20 cellular contexts compared by ENCODE assay signal in the genomic region with DNA sequence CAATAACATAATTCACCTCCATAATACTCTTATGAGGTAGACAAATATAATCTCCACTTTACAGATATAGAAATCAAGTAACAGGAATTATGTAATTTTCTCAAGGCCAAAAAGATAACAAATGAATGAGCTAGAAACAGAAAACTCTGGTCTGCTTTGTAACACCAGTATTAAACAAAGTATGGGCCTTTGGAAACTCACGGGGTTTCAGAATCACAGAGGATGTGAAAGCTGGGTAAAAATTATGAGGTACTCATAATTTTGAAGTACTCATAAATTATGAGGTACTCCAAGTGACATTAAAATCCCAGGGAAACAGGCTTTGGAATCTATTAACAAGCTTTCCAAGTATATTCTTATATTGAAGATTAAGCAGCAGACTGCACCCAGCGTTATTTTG.
DNase-seq lines count a peak whose midpoint lies in the region; ATAC-seq and TF ChIP-seq lines count a peak whose summit lies in the region.
"Had no signal": no experiment of that assay in that cellular context is flagged by ENCODE, and none has a peak within 500 bp of the region (broad histone marks: within the 10 kb centered on the region; RNA-seq: fewer than 3 reads in every experiment).

No MANE protein-coding gene starts in this region.

- in situ Hi-C loops in GM13977 (cut with MboI; ENCODE audit: low pct_unique_long_range_greater_than_20kb, low sequenced_read_pairs, unreplicated experiment) = no loop called here
- in situ Hi-C loops in transverse colon (cut with MboI; ENCODE audit: low pct_ligation_motif_present in 1 of 4, low pct_unique_long_range_greater_than_20kb in 1 of 4, low sequenced_read_pairs in 3 of 4) = no loop called here

- CTCF ChIA-PET in activated CD4-positive, alpha-beta T cell treated with anti-CD3 and anti-CD28 coated beads for 36 hours (lab: Charles Lee) = interaction anchor here (1.3 to 4.0 kb wide), 9 partner anchors 11 to 99 kb away, joined by 3 to 15 read pairs (median 4); no protein-coding TSS in a partner anchor
- CTCF ChIA-PET in activated B cell treated with CpG ODN at 0.5 μM for 24 hours (lab: Charles Lee) = interaction anchor here (0.7 to 1.6 kb wide), 3 partner anchors 99 to 572 kb away, joined by 3 to 7 read pairs (median 3); no protein-coding TSS in a partner anchor

- H3K9me3 ChIP-seq in transverse colon = no peaks in the 10 kb centered on the region
- H3K9me3 ChIP-seq: ascending aorta, left ventricle myocardium inferior had no signal

- H3K4me3 ChIP-seq in transverse colon = no peak overlapping the region
- H3K4me3 ChIP-seq: ascending aorta, left ventricle myocardium inferior had no signal

- H3K9me3 Mint-ChIP-seq in activated CD4-positive, alpha-beta T cell treated with anti-CD3 and anti-CD28 coated beads for 36 hours (ENCODE audit: low read depth) = no peaks in the 10 kb centered on the region
- H3K9me3 Mint-ChIP-seq in activated B cell treated with CpG ODN at 0.5 μM for 24 hours = no peaks in the 10 kb centered on the region
- H3K9me3 Mint-ChIP-seq in immature natural killer cell = no peaks in the 10 kb centered on the region
- H3K9me3 Mint-ChIP-seq: central memory CD8-positive, alpha-beta T cell; mesothelial cell of epicardium had no signal

- H3K27me3 ChIP-seq in transverse colon = no peaks in the 10 kb centered on the region
- H3K27me3 ChIP-seq: ascending aorta had no signal

- no peak for TF ChIP-seq EP300 in transverse colon (IDR thresholded peaks at IDR 0.05; ENCODE audit: low read depth)

- no peaks in the 10 kb centered on the region for H3K27me3 Mint-ChIP-seq in activated CD4-positive, alpha-beta T cell treated with anti-CD3 and anti-CD28 coated beads for 36 hours
- no peaks in the 10 kb centered on the region for H3K27me3 Mint-ChIP-seq in activated B cell treated with CpG ODN at 0.5 μM for 24 hours
- no peaks in the 10 kb centered on the region for H3K27me3 Mint-ChIP-seq in immature natural killer cell (ENCODE audit: low read depth in 3 of 3)
- H3K27me3 Mint-ChIP-seq: central memory CD8-positive, alpha-beta T cell had no signal

- no peak for TF ChIP-seq CTCF in GM13977 (IDR thresholded peaks at IDR 0.05; ENCODE audit: extremely low read depth, insufficient read depth, missing control alignments)
- no peak for TF ChIP-seq CTCF in activated B cell treated with CpG ODN at 0.5 μM for 24 hours (IDR thresholded peaks at IDR 0.05)
- no peak for TF ChIP-seq CTCF in transverse colon (IDR thresholded peaks at IDR 0.05)

- WGBS in transverse colon (ENCODE audit: low coverage in 1 of 2), 2 donors = 38 to 70% methylated on average over 1 to 2 of the region's 2 CpGs

- no peaks in the 10 kb centered on the region for H3K36me3 ChIP-seq in transverse colon
- H3K36me3 ChIP-seq: ascending aorta, left ventricle myocardium inferior had no signal

- no peak for DNase-seq in activated CD4-positive, alpha-beta T cell treated with anti-CD3 and anti-CD28 coated beads for 36 hours
- no peak for DNase-seq in activated CD4-positive, alpha-beta T cell treated with anti-CD3 and anti-CD28 coated beads, Interleukin-2, amount 50 U/mL, for 48 hours
- DNase-seq in GM13977 (ENCODE audit: low spot score) = peak; percentile 29
- DNase-seq in activated B cell treated with CpG ODN at 0.5 μM for 24 hours = no peak
- DNase-seq in immature natural killer cell = no peak
- no peak for DNase-seq in transverse colon
- DNase-seq: C1 segment of cervical spinal cord, foreskin fibroblast, Kasumi-1, left ventricle myocardium inferior, NCI-H1048, NCI-H2171, NCI-H526 treated with DMSO at 0.1 percent for 48 hours, posterior cingulate gyrus, SHP77 had no signal

- no peak for TF ChIP-seq POLR2A in transverse colon (IDR thresholded peaks at IDR 0.05)

- H3K4me1 Mint-ChIP-seq in activated CD4-positive, alpha-beta T cell treated with anti-CD3 and anti-CD28 coated beads for 36 hours = peaks cover 77% of the 10 kb centered on the region
- H3K4me1 Mint-ChIP-seq in activated B cell treated with CpG ODN at 0.5 μM for 24 hours = peaks cover 72% of the 10 kb centered on the region
- peaks cover 49 to 82% of the 10 kb centered on the region in 2 donors for H3K4me1 Mint-ChIP-seq in immature natural killer cell

- peak overlapping the region in 1 of 4 donors; percentile 12 for H3K27ac ChIP-seq in transverse colon
- H3K27ac ChIP-seq: ascending aorta, left ventricle myocardium inferior had no signal

- POLR2A ChIA-PET in activated CD4-positive, alpha-beta T cell treated with anti-CD3 and anti-CD28 coated beads for 36 hours (lab: Charles Lee) = no interaction called here
- POLR2A ChIA-PET in activated B cell treated with CpG ODN at 0.5 μM for 24 hours (lab: Charles Lee) = interaction anchor here (0.6 to 1.1 kb wide), 2 partner anchors 9 to 540 kb away, joined by 3 to 4 read pairs; no protein-coding TSS in a partner anchor

- H3K27ac Mint-ChIP-seq in activated CD4-positive, alpha-beta T cell treated with anti-CD3 and anti-CD28 coated beads for 36 hours = peak overlapping the region; percentile 86
- H3K27ac Mint-ChIP-seq in activated B cell treated with CpG ODN at 0.5 μM for 24 hours = peak overlapping the region; percentile 14
- H3K27ac Mint-ChIP-seq in immature natural killer cell = peak overlapping the region in 4 of 6 donors; percentile 10 to 53 (median 32)
- H3K27ac Mint-ChIP-seq: mesothelial cell of epicardium had no signal

- ATAC-seq in activated CD4-positive, alpha-beta T cell treated with anti-CD3 and anti-CD28 coated beads for 36 hours = no peak
- ATAC-seq in activated B cell treated with CpG ODN at 0.5 μM for 24 hours (ENCODE audit: low read depth) (no peak), GM19328 (IDR thresholded peaks at IDR 0.05; ENCODE audit: unreplicated experiment) (no peak), HG02763 (IDR thresholded peaks at IDR 0.05; ENCODE audit: unreplicated experiment) (no peak)

- intact Hi-C loops in activated CD4-positive, alpha-beta T cell treated with anti-CD3 and anti-CD28 coated beads for 36 hours (cut with DNase I, micrococcal nuclease) = loop anchor here in 1 of 2 experiments (5.0 kb wide), 2 partner anchors 35 to 55 kb away; no protein-coding TSS in a partner anchor
- intact Hi-C loops in activated B cell treated with CpG ODN at 0.5 μM for 24 hours (cut with micrococcal nuclease) (loop anchor here (2.0 kb wide), 2 partner anchors 15 kb away; no protein-coding TSS in a partner anchor), transverse colon (cut with DNase I; ENCODE audit: low total_unique reads) (no loop called here)

- no peak overlapping the region for H3K4me3 Mint-ChIP-seq in activated CD4-positive, alpha-beta T cell treated with anti-CD3 and anti-CD28 coated beads for 36 hours
- no peak overlapping the region for H3K4me3 Mint-ChIP-seq in activated B cell treated with CpG ODN at 0.5 μM for 24 hours
- H3K4me3 Mint-ChIP-seq in immature natural killer cell = peak overlapping the region in 1 of 5 donors; percentile 11
- H3K4me3 Mint-ChIP-seq: central memory CD8-positive, alpha-beta T cell; mesothelial cell of epicardium had no signal

- H3K4me1 ChIP-seq in transverse colon = peaks cover 0 to 70% (median 31%) of the 10 kb centered on the region in 4 donors

- H3K36me3 Mint-ChIP-seq in activated CD4-positive, alpha-beta T cell treated with anti-CD3 and anti-CD28 coated beads for 36 hours (ENCODE audit: low read depth) = no peaks in the 10 kb centered on the region
- H3K36me3 Mint-ChIP-seq in activated B cell treated with CpG ODN at 0.5 μM for 24 hours (ENCODE audit: low read depth) (no peaks in the 10 kb centered on the region), immature natural killer cell (no peaks in the 10 kb centered on the region)
- H3K36me3 Mint-ChIP-seq: mesothelial cell of epicardium had no signal

Comparison
In these comparisons a context has a peak if more than half of its experiments do, and no peak if none do; other contexts are left out.
1. H3K27ac Mint-ChIP-seq: peak in every context shown above with its lines; median percentile 86 in activated CD4-positive, alpha-beta T cell treated with anti-CD3 and anti-CD28 coated beads for 36 hours; 32 in immature natural killer cell; 14 in activated B cell treated with CpG ODN at 0.5 μM for 24 hours.